In genomic region chr4:8084712-8085490, GRCh38 we compare ENCODE assay signal across 17 cellular contexts.
"Had no signal": no experiment of that assay in that cellular context is flagged by ENCODE, and none has a peak within 500 bp of the region (broad histone marks: within the 10 kb centered on the region; RNA-seq: fewer than 3 reads in every experiment).

No MANE protein-coding gene starts in this region.

- DNase-seq: activated CD4-positive, alpha-beta T cell treated with anti-CD3 and anti-CD28 coated beads for 48 hours; activated CD4-positive, alpha-beta T cell treated with anti-CD3 and anti-CD28 coated beads, Interleukin-2, amount 50 U/mL, for 4 hours; activated CD8-positive, alpha-beta memory T cell treated with anti-CD3 and anti-CD28 coated beads, Interleukin-2, amount 50 U/mL, for 48 hours; activated CD8-positive, alpha-beta T cell treated with anti-CD3 and anti-CD28 coated beads, Interleukin-2, amount 10 ng/mL, durations not matched to agents 7 days and 5 days; activated effector memory CD4-positive, alpha-beta T cell treated with Interleukin-2 at 50 U/mL for 16 hours; activated naive CD4-positive, alpha-beta T cell; activated T-cell treated with anti-CD3 and anti-CD28 coated beads, Interleukin-2, amount 50 U/mL, for 24 hours; central memory CD4-positive, alpha-beta T cell; KG1; NCI-H1048; NCI-H2029; NCI-H2107; NCI-H748 treated with DMSO at 0.1 percent for 48 hours; SHP77 treated with DMSO at 0.1 percent for 48 hours had no signal

- H3K4me1 ChIP-seq: breast epithelium had no signal

- H3K27ac ChIP-seq: breast epithelium had no signal

- H3K27me3 ChIP-seq: breast epithelium had no signal

- H3K36me3 ChIP-seq: breast epithelium had no signal

- H3K9me3 ChIP-seq: breast epithelium had no signal

- ATAC-seq: activated CD4-positive, CD25-positive, alpha-beta regulatory T cell treated with anti-CD3 and anti-CD28 coated beads, Interleukin-2, amount 50 U/mL, for 24 hours; activated CD8-positive, alpha-beta T cell treated with anti-CD3 and anti-CD28 coated beads, Interleukin-2, amount 10 ng/mL, durations not matched to agents 7 days and 5 days; Panc1 had no signal

- H3K4me3 ChIP-seq: breast epithelium had no signal
